In the genomic region with DNA sequence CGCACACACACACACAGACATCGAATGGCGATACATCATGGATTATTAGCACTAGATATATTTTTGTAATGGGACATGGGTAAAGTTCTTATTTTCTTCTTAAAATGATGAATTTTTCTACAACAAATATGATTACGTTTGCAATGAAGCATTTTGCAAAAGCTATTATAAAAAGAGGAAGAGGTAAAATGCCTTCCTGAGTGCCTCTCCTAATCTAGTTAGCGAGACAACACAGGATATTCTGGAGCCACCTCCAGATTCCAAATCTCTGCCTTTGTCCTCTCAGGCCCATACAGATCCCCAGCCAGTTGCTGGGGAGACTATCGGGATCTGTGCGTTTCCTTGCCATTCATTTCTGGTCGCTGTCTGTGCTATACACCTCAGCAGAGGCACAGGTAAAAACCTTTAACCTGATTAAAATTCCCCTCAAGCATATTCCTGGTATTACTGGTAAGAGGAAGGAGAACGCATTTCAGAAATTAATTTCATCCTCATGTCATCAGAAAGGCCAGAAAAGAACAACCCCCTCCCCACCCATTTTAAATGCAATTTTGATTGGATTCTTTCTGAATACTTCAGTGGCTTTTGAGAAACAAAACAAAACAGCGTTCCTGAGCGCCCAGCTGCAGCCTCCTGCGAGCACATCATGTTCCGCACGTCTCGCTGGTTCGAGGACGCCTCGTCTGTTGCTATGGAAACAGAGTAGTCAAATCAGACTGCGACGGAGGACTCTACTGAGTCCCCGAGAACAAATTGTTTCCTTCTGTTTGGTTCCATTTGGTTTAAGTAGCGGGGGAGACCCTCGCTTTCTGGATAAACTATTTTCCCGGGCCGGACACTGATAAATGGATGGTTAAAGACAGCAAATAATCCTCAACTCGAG, we compare ENCODE assay signal across 8 cellular contexts.
DNase-seq lines count a peak whose midpoint lies in the region; ATAC-seq and TF ChIP-seq lines count a peak whose summit lies in the region.

No MANE protein-coding gene starts in this region.

- peak; percentile 94 for ATAC-seq in HG03103 (IDR thresholded peaks at IDR 0.05; ENCODE audit: low read depth, unreplicated experiment)
- ATAC-seq in activated CD8-positive, alpha-beta T cell treated with anti-CD3 and anti-CD28 coated beads for 36 hours, result peak; percentile 96

- peaks cover 14% of the 10 kb centered on the region for H3K4me1 Mint-ChIP-seq in activated CD8-positive, alpha-beta T cell treated with anti-CD3 and anti-CD28 coated beads for 36 hours (ENCODE audit: low read depth)
- H3K4me1 Mint-ChIP-seq in type B pancreatic cell (ENCODE audit: unreplicated experiment), result peaks cover 10% of the 10 kb centered on the region

- POLR2A ChIA-PET in activated CD8-positive, alpha-beta T cell treated with anti-CD3 and anti-CD28 coated beads for 36 hours (lab: Charles Lee), result interaction anchor here (1.3 to 1.6 kb wide), 2 partner anchors 15 to 24 kb away, joined by 3 to 5 read pairs; no protein-coding TSS in a partner anchor

- DNase-seq in activated CD8-positive, alpha-beta memory T cell treated with anti-CD3 and anti-CD28 coated beads, Interleukin-2, amount 50 U/mL, for 24 hours (ENCODE audit: extremely low read depth), result peak; percentile 1
- DNase-seq in activated CD8-positive, alpha-beta memory T cell treated with anti-CD3 and anti-CD28 coated beads, Interleukin-2, amount 50 U/mL, for 4 hours, result no peak
- peak; percentile 87 for DNase-seq in activated CD8-positive, alpha-beta T cell treated with anti-CD3 and anti-CD28 coated beads for 36 hours
- peak; percentile 61 for DNase-seq in fibroblast of villous mesenchyme (ENCODE audit: low read depth)
- no peak for DNase-seq in type B pancreatic cell (ENCODE audit: extremely low spot score, unreplicated experiment)
- no peak for DNase-seq in NCI-H82 treated with DMSO at 0.1 percent for 48 hours (lab: John Stamatoyannopoulos, UW; ENCODE audit: unreplicated experiment)

- intact Hi-C loops in activated CD8-positive, alpha-beta T cell treated with anti-CD3 and anti-CD28 coated beads for 36 hours (cut with micrococcal nuclease), result no loop called here

- no peaks in the 10 kb centered on the region for H3F3A ChIP-seq in neural cell (ENCODE audit: insufficient read depth, low read length, poor library complexity, severe bottlenecking)

- H3K9ac ChIP-seq in neural cell (ENCODE audit: low read length), result peak overlapping the region; percentile 58

- no peak for TF ChIP-seq CTCF in activated CD8-positive, alpha-beta T cell treated with anti-CD3 and anti-CD28 coated beads for 36 hours (IDR thresholded peaks at IDR 0.05)
- TF ChIP-seq CTCF in fibroblast of villous mesenchyme (IDR thresholded peaks at IDR 0.05; ENCODE audit: insufficient read depth, low read depth, low read length) (no peak), neural cell (IDR thresholded peaks at IDR 0.05; ENCODE audit: poor library complexity, severe bottlenecking) (no peak), type B pancreatic cell (conservative IDR thresholded peaks at IDR 0.05) (no peak)

- H3K4me3 ChIP-seq in fibroblast of villous mesenchyme (ENCODE audit: low read depth, low read length), result peak overlapping the region; percentile 42
- H3K4me3 ChIP-seq in neural cell (ENCODE audit: low read length), result peak overlapping the region; percentile 59

- H4K20me1 ChIP-seq in neural cell (ENCODE audit: insufficient read depth), result no peaks in the 10 kb centered on the region

- no peak overlapping the region for H2AFZ ChIP-seq in neural cell (ENCODE audit: low read depth, low read length)

- H3K27me3 Mint-ChIP-seq in activated CD8-positive, alpha-beta T cell treated with anti-CD3 and anti-CD28 coated beads for 36 hours, result peaks cover 44% of the 10 kb centered on the region
- H3K27me3 Mint-ChIP-seq in type B pancreatic cell, result peaks cover 38% of the 10 kb centered on the region

- H3K36me3 Mint-ChIP-seq in activated CD8-positive, alpha-beta T cell treated with anti-CD3 and anti-CD28 coated beads for 36 hours (ENCODE audit: low read depth), result no peaks in the 10 kb centered on the region
- H3K36me3 Mint-ChIP-seq in type B pancreatic cell, result no peaks in the 10 kb centered on the region

- H3K27me3 ChIP-seq in neural cell (ENCODE audit: insufficient read depth, low read depth, low read length), result no peaks in the 10 kb centered on the region

- peak; percentile 27 for TF ChIP-seq RAD21 in neural cell (conservative IDR thresholded peaks at IDR 0.05)

- H3K27ac ChIP-seq in neural cell (ENCODE audit: low read length), result peak overlapping the region; percentile 83

- H3K9me3 ChIP-seq in neural cell (ENCODE audit: low read length), result no peaks in the 10 kb centered on the region

- H3K4me2 ChIP-seq in neural cell (ENCODE audit: low read length), result peak overlapping the region; percentile 96

- no peaks in the 10 kb centered on the region for H3K36me3 ChIP-seq in neural cell (ENCODE audit: insufficient read depth, low read length)

- peak; percentile 43 for TF ChIP-seq EP300 in neural cell (conservative IDR thresholded peaks at IDR 0.05; ENCODE audit: poor library complexity, severe bottlenecking)

- H3K79me2 ChIP-seq in neural cell (replicated peaks; ENCODE audit: insufficient read depth, low read length), result no peaks in the 10 kb centered on the region

- peak overlapping the region; percentile 60 for H3K27ac Mint-ChIP-seq in activated CD8-positive, alpha-beta T cell treated with anti-CD3 and anti-CD28 coated beads for 36 hours
- peak overlapping the region; percentile 24 for H3K27ac Mint-ChIP-seq in type B pancreatic cell

- H3K9me3 Mint-ChIP-seq in activated CD8-positive, alpha-beta T cell treated with anti-CD3 and anti-CD28 coated beads for 36 hours, result no peaks in the 10 kb centered on the region
- H3K9me3 Mint-ChIP-seq in type B pancreatic cell, result no peaks in the 10 kb centered on the region

- peak overlapping the region; percentile 73 for H3K4me3 Mint-ChIP-seq in activated CD8-positive, alpha-beta T cell treated with anti-CD3 and anti-CD28 coated beads for 36 hours
- peak overlapping the region; percentile 76 for H3K4me3 Mint-ChIP-seq in type B pancreatic cell

- CTCF ChIA-PET in activated CD8-positive, alpha-beta T cell treated with anti-CD3 and anti-CD28 coated beads for 36 hours (lab: Charles Lee), result interaction anchor here (0.9 to 4.9 kb wide), 3 partner anchors 11 to 23 kb away, joined by 3 to 27 read pairs (median 3); no protein-coding TSS in a partner anchor

- no peaks in the 10 kb centered on the region for H3K9me2 ChIP-seq in neural cell (ENCODE audit: insufficient read depth, low read length)

TF ChIP-seq in neural cell, 6 proteins besides CTCF, POLR2A, EP300 and RAD21:
- TF ChIP-seq POLR2AphosphoS5 (IDR thresholded peaks at IDR 0.05) (peak; percentile 64), TAF1 (IDR thresholded peaks at IDR 0.05; ENCODE audit: low read depth) (no peak), SMC3 (conservative IDR thresholded peaks at IDR 0.05; ENCODE audit: poor library complexity) (peak; percentile 40), MXI1 (conservative IDR thresholded peaks at IDR 0.05; ENCODE audit: poor library complexity, severe bottlenecking) (peak; percentile 95), EZH2 (IDR thresholded peaks at IDR 0.05; ENCODE audit: borderline replicate concordance, insufficient read depth, low read length, poor library complexity, severe bottlenecking) (no peak)

Comparison
In these comparisons a context has a peak if more than half of its experiments do, and no peak if none do; other contexts are left out.
1. DNase-seq: peak in activated CD8-positive, alpha-beta memory T cell treated with anti-CD3 and anti-CD28 coated beads, Interleukin-2, amount 50 U/mL, for 24 hours (single experiment), activated CD8-positive, alpha-beta T cell treated with anti-CD3 and anti-CD28 coated beads for 36 hours (single experiment) and fibroblast of villous mesenchyme (single experiment); none in activated CD8-positive, alpha-beta memory T cell treated with anti-CD3 and anti-CD28 coated beads, Interleukin-2, amount 50 U/mL, for 4 hours (single experiment), type B pancreatic cell (single experiment) and NCI-H82 treated with DMSO at 0.1 percent for 48 hours (single experiment).